ENCODE assay signal across 16 cellular contexts in genomic region chr19:35116085-35116801, GRCh38. TPM values are rescaled to one million over a fixed set of nuclear protein-coding genes. Genes with fewer than 3 reads are reported as not detected.
A peak's percentile ranks its signal among the peaks of the same experiment; 100 is the strongest.
DNase-seq lines count a peak whose midpoint lies in the region; ATAC-seq and TF ChIP-seq lines count a peak whose summit lies in the region.
"Had no signal": no experiment of that assay in that cellular context is flagged by ENCODE, and none has a peak within 500 bp of the region (broad histone marks: within the 10 kb centered on the region; RNA-seq: fewer than 3 reads in every experiment).

No MANE protein-coding gene starts in this region.

- H3K27ac ChIP-seq in body of pancreas (peak overlapping the region; percentile 6 to 68 (median 36)), left lung (peak overlapping the region; percentile 53), thymus (ENCODE audit: low read depth) (peak overlapping the region; percentile 21)
- H3K27ac ChIP-seq: ascending aorta, SJSA1 had no signal

- H3K9me3 ChIP-seq in body of pancreas (no peaks in the 10 kb centered on the region), left lung (no peaks in the 10 kb centered on the region), thymus (ENCODE audit: control insufficient read depth) (no peaks in the 10 kb centered on the region)
- H3K9me3 ChIP-seq: ascending aorta, SJSA1 had no signal

- H3K27me3 ChIP-seq in body of pancreas = no peaks in the 10 kb centered on the region
- H3K27me3 ChIP-seq in left lung = no peaks in the 10 kb centered on the region
- no peaks in the 10 kb centered on the region for H3K27me3 ChIP-seq in thymus (ENCODE audit: control insufficient read depth, insufficient read depth)
- H3K27me3 ChIP-seq: ascending aorta, SJSA1 had no signal

- peaks cover 31% of the 10 kb centered on the region for H3K4me1 ChIP-seq in body of pancreas
- peaks cover 0 to 26% of the 10 kb centered on the region in 2 donors for H3K4me1 ChIP-seq in left lung
- peaks cover 3% of the 10 kb centered on the region for H3K4me1 ChIP-seq in thymus (ENCODE audit: control insufficient read depth, insufficient read depth, low read length)
- H3K4me1 ChIP-seq: SJSA1 had no signal

- H3K4me3 ChIP-seq in LNCaP clone FGC (ENCODE audit: low read depth, low read length) = peak overlapping the region; percentile 62
- peak overlapping the region in 1 of 2 donors; percentile 11 for H3K4me3 ChIP-seq in body of pancreas
- H3K4me3 ChIP-seq in left lung = peak overlapping the region; percentile 24 to 41
- H3K4me3 ChIP-seq in thymus (ENCODE audit: low read length) = no peak overlapping the region
- H3K4me3 ChIP-seq: ascending aorta, SJSA1 had no signal

- TF ChIP-seq CTCF in LNCaP clone FGC (IDR thresholded peaks at IDR 0.05; ENCODE audit: control insufficient read depth, extremely low read depth, insufficient read depth) = no peak
- no peak for TF ChIP-seq CTCF in body of pancreas (IDR thresholded peaks at IDR 0.05)
- TF ChIP-seq CTCF in left lung (IDR thresholded peaks at IDR 0.05) = no peak

- peak; percentile 31 to 60 (median 47) for TF ChIP-seq POLR2A in body of pancreas (IDR thresholded peaks at IDR 0.05)

- ATAC-seq in body of pancreas (peak; percentile 59), left lung (peak; percentile 40), GM18867 (IDR thresholded peaks at IDR 0.05; ENCODE audit: unreplicated experiment) (no peak), HG02798 (IDR thresholded peaks at IDR 0.05; ENCODE audit: poor library complexity, unreplicated experiment) (no peak)
- ATAC-seq: activated CD4-positive, CD25-positive, alpha-beta regulatory T cell treated with anti-CD3 and anti-CD28 coated beads, Interleukin-2, amount 50 U/mL, for 24 hours; natural killer cell treated with Interleukin-12 subunit alpha and Interleukin-12 subunit beta and Interleukin-15 and Interleukin-18, amount 100 ng/mL, for 72 hours had no signal

- intact Hi-C loops in body of pancreas (cut with DNase I) = no loop called here
- intact Hi-C loops in left lung (cut with DNase I) = no loop called here

- H3K36me3 ChIP-seq in body of pancreas (replicated peaks in 1 of 2; ENCODE audit: insufficient read depth in 1 of 2, low read depth in 2 of 2) (no peaks in the 10 kb centered on the region), left lung (no peaks in the 10 kb centered on the region), thymus (ENCODE audit: control insufficient read depth, insufficient read depth) (no peaks in the 10 kb centered on the region)
- H3K36me3 ChIP-seq: ascending aorta, SJSA1 had no signal

- WGBS in body of pancreas, 2 donors = 41% methylated on average over 10 to 13 of the region's 13 CpGs
- 96% methylated on average over 13 of the region's 13 CpGs for WGBS in thymus

- peak; percentile 30 for DNase-seq in LNCaP clone FGC (ENCODE audit: low read depth)
- DNase-seq in body of pancreas = peak; percentile 63 to 82 (median 68)
- DNase-seq in left lung = peak in 1 of 2 donors; percentile 74
- no peak for DNase-seq in DMS 273 treated with DMSO at 0.1 percent for 48 hours (lab: John Stamatoyannopoulos, UW)
- DNase-seq: activated T-cell treated with anti-CD3 and anti-CD28 coated beads, Interleukin-2, amount 50 U/mL, for 24 hours; CD8-positive, alpha-beta memory T cell; KG1; stimulated activated CD8-positive, alpha-beta memory T cell treated with anti-CD3 and anti-CD28 coated beads, Interleukin-4, amount 100 ng/mL, for 48 hours had no signal

RNA-seq across cellular contexts. Expression of gene FXYD3, which starts 0.6 kb away (rescaled TPM):
- total RNA-seq in body of pancreas (10 to 100 TPM; 13.5 to 51.6 TPM), left lung (100 to 1,000 TPM in 1 of 2 donors, 10 to 100 TPM in 1; 88.4 to 207 TPM)
- polyA plus RNA-seq in thymus = 175 TPM
- total RNA-seq: ascending aorta; CD8-positive, alpha-beta memory T cell; epithelial cell of proximal tubule; natural killer cell treated with Interleukin-12 subunit alpha and Interleukin-12 subunit beta and Interleukin-15 and Interleukin-18, amount 100 ng/mL, for 72 hours; SJSA1 had no signal
- polyA plus RNA-seq: CD8-positive, alpha-beta memory T cell had no signal

RNA-seq across cellular contexts. Expression of gene LGI4, which starts 18.6 kb away (rescaled TPM):
- total RNA-seq in body of pancreas (1 to 10 TPM; 1.6 to 3.9 TPM), left lung (1 to 10 TPM; 1.8 to 2.5 TPM)
- polyA plus RNA-seq in thymus = 9.8 TPM
- total RNA-seq: epithelial cell of proximal tubule; natural killer cell treated with Interleukin-12 subunit alpha and Interleukin-12 subunit beta and Interleukin-15 and Interleukin-18, amount 100 ng/mL, for 72 hours; SJSA1 had no signal
- polyA plus RNA-seq: CD8-positive, alpha-beta memory T cell had no signal

RNA-seq across cellular contexts. Expression of gene FXYD1, which starts 22.4 kb away (rescaled TPM):
- 1 to 10 TPM; 1.6 to 9.1 TPM for total RNA-seq in body of pancreas
- total RNA-seq in left lung = 10 to 100 TPM; 20.1 to 24.0 TPM
- 17.1 TPM for polyA plus RNA-seq in thymus
- total RNA-seq: CD8-positive, alpha-beta memory T cell; epithelial cell of proximal tubule; natural killer cell treated with Interleukin-12 subunit alpha and Interleukin-12 subunit beta and Interleukin-15 and Interleukin-18, amount 100 ng/mL, for 72 hours; SJSA1 had no signal

RNA-seq across cellular contexts. Expression of gene FXYD7, which starts 26.8 kb away (rescaled TPM):
- total RNA-seq in body of pancreas (1 to 10 TPM in 1 of 2 donors, under 1 TPM in 1; 0.52 to 1.3 TPM), left lung (not detected)
- polyA plus RNA-seq in thymus = 1.9 TPM
- total RNA-seq: ascending aorta; epithelial cell of proximal tubule; natural killer cell treated with Interleukin-12 subunit alpha and Interleukin-12 subunit beta and Interleukin-15 and Interleukin-18, amount 100 ng/mL, for 72 hours; SJSA1 had no signal

RNA-seq across cellular contexts. Expression of gene FXYD5, which starts 38.3 kb away (rescaled TPM):
- total RNA-seq in body of pancreas = 10 to 100 TPM; 11.5 to 17.1 TPM
- 100 to 1,000 TPM; 111 to 123 TPM for total RNA-seq in left lung
- 136 TPM for polyA plus RNA-seq in thymus

Comparison
In these comparisons a context has a peak if more than half of its experiments do, and no peak if none do; other contexts are left out.
1. ATAC-seq: peak in body of pancreas (single experiment) and left lung (single experiment); none in GM18867 (single experiment) and HG02798 (single experiment).
2. Peak in every context shown above with its lines, with median percentiles within 50 percentile points of each other: H3K27ac ChIP-seq.